22 cellular contexts compared by ENCODE assay signal in genomic region chr10:101760510-101760909, GRCh38. TPM values are rescaled to one million over a fixed set of nuclear protein-coding genes. Genes with fewer than 3 reads are reported as not detected.
"Had no signal": no experiment of that assay in that cellular context is flagged by ENCODE, and none has a peak within 500 bp of the region (broad histone marks: within the 10 kb centered on the region; RNA-seq: fewer than 3 reads in every experiment).

No MANE protein-coding gene starts in this region.

- H3K4me1 ChIP-seq: testis, upper lobe of left lung had no signal

- DNase-seq: activated CD4-positive, alpha-beta T cell treated with anti-CD3 and anti-CD28 coated beads for 1 hour; activated CD4-positive, alpha-beta T cell treated with anti-CD3 and anti-CD28 coated beads, Interleukin-2, amount 50 U/mL, for 4 hours; activated naive CD4-positive, alpha-beta T cell treated with Interleukin-2 at 50 U/mL for 16 hours; activated T-cell treated with anti-CD3 and anti-CD28 coated beads for 4 hours; aorta; islet precursor cell; mammary epithelial cell; mucosa of descending colon; naive thymus-derived CD4-positive, alpha-beta T cell; stimulated activated naive CD8-positive, alpha-beta T cell treated with anti-CD3 and anti-CD28 coated beads, Interleukin-15, amount 100 ng/mL, for 72 hours; T-cell; T1000; testis; upper lobe of left lung had no signal

- H3K27ac Mint-ChIP-seq: activated T-helper 17 cell treated with anti-CD3 and anti-CD28 coated beads, Interleukin-2, amount 50 U/mL, for 72 hours; naive thymus-derived CD4-positive, alpha-beta T cell; T-cell had no signal

- ATAC-seq: activated T-helper 17 cell treated with anti-CD3 and anti-CD28 coated beads, Interleukin-2, amount 50 U/mL, for 72 hours; left lobe of liver; mucosa of descending colon; naive thymus-derived CD4-positive, alpha-beta T cell; stimulated activated naive CD8-positive, alpha-beta T cell treated with anti-CD3 and anti-CD28 coated beads, Interleukin-15, amount 100 ng/mL, for 72 hours; T-cell had no signal

- H2AFZ ChIP-seq: hepatocyte had no signal

- H3K36me3 Mint-ChIP-seq: naive thymus-derived CD4-positive, alpha-beta T cell; T-cell had no signal

- H3K9me3 ChIP-seq: mucosa of descending colon, neutrophil, testis, upper lobe of left lung had no signal

- H3K79me2 ChIP-seq: hepatocyte had no signal

- H3K9me3 Mint-ChIP-seq: activated T-helper 17 cell treated with anti-CD3 and anti-CD28 coated beads, Interleukin-2, amount 50 U/mL, for 72 hours; naive thymus-derived CD4-positive, alpha-beta T cell; stimulated activated naive CD8-positive, alpha-beta T cell treated with anti-CD3 and anti-CD28 coated beads, Interleukin-15, amount 100 ng/mL, for 72 hours; T-cell had no signal

- H3K27me3 ChIP-seq: testis, upper lobe of left lung had no signal

- H3K36me3 ChIP-seq: neutrophil, upper lobe of left lung had no signal

- H3K4me3 ChIP-seq: hepatocyte, mucosa of descending colon, smooth muscle cell, testis, upper lobe of left lung had no signal

- H3K4me2 ChIP-seq: hepatocyte, smooth muscle cell had no signal

- H3K27ac ChIP-seq: hepatocyte, neutrophil, testis, upper lobe of left lung had no signal

- H3K4me3 Mint-ChIP-seq: activated T-helper 17 cell treated with anti-CD3 and anti-CD28 coated beads, Interleukin-2, amount 50 U/mL, for 72 hours; naive thymus-derived CD4-positive, alpha-beta T cell; stimulated activated naive CD8-positive, alpha-beta T cell treated with anti-CD3 and anti-CD28 coated beads, Interleukin-15, amount 100 ng/mL, for 72 hours; T-cell had no signal

- H3K4me1 Mint-ChIP-seq: activated T-helper 17 cell treated with anti-CD3 and anti-CD28 coated beads, Interleukin-2, amount 50 U/mL, for 72 hours; naive thymus-derived CD4-positive, alpha-beta T cell; stimulated activated naive CD8-positive, alpha-beta T cell treated with anti-CD3 and anti-CD28 coated beads, Interleukin-15, amount 100 ng/mL, for 72 hours; T-cell had no signal

RNA-seq across cellular contexts. Expression of gene FGF8, which starts 15.4 kb away (rescaled TPM):
- total RNA-seq: activated T-helper 17 cell treated with anti-CD3 and anti-CD28 coated beads, Interleukin-2, amount 50 U/mL, for 72 hours; aorta; fibroblast of villous mesenchyme; glomerular endothelial cell; hepatocyte; left lobe of liver; mammary epithelial cell; mucosa of descending colon; naive thymus-derived CD4-positive, alpha-beta T cell; smooth muscle cell; T-cell had no signal
- polyA plus RNA-seq: aorta; esophagus; hepatocyte; mammary epithelial cell; naive thymus-derived CD4-positive, alpha-beta T cell; smooth muscle cell had no signal
